Comparison of ENCODE assay signal across 12 cellular contexts in the genomic region with DNA sequence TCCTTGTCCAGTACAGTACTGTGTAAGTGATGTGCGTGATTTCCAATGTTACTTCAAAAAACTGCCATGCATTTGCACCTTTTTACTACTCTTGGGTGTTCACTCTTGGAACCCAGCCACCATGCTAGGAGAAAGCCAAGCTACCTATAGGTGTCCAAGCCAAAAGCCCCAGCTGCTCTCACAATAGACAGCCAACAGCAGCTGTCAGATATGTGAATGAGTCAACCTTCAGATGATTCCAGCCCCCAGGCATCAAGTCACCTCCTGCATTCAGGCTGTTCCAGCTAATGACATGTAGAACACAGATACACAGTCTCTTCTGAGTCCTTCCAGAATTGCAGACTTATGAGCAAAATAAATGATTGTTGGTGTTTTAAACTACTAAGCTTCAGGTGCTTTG.
DNase-seq lines count a peak whose midpoint lies in the region; ATAC-seq lines count a peak whose summit lies in the region.
"Had no signal": no experiment of that assay in that cellular context is flagged by ENCODE, and none has a peak within 500 bp of the region (broad histone marks: within the 10 kb centered on the region; RNA-seq: fewer than 3 reads in every experiment).

No MANE protein-coding gene starts in this region.

- no peaks in the 10 kb centered on the region for H3K4me1 Mint-ChIP-seq in activated T-helper 17 cell treated with anti-CD3 and anti-CD28 coated beads, Interleukin-2, amount 50 U/mL, for 72 hours
- H3K4me1 Mint-ChIP-seq: CD4-positive, CD25-positive, alpha-beta regulatory T cell had no signal

- DNase-seq in EH (ENCODE audit: low read depth) (peak; percentile 57), NCI-H2029 treated with DMSO at 0.1 percent for 48 hours (lab: John Stamatoyannopoulos, UW) (peak; percentile 83), SW480 (ENCODE audit: low spot score) (peak; percentile 9), kidney tubule cell (ENCODE audit: low spot score) (peak; percentile 49), KBM-7 (no peak)
- DNase-seq in stimulated activated naive CD4-positive, alpha-beta T cell (lab: John Stamatoyannopoulos, UW): no peak
- DNase-seq: activated CD4-positive, alpha-beta T cell treated with anti-CD3 and anti-CD28 coated beads, Interleukin-2, amount 50 U/mL, for 4 hours; activated naive CD4-positive, alpha-beta T cell treated with anti-CD3 and anti-CD28 coated beads for 36 hours; CD4-positive, CD25-positive, alpha-beta regulatory T cell; kidney glomerular epithelial cell had no signal

- H3K27ac Mint-ChIP-seq in activated T-helper 17 cell treated with anti-CD3 and anti-CD28 coated beads, Interleukin-2, amount 50 U/mL, for 72 hours: no peak overlapping the region
- H3K27ac Mint-ChIP-seq: activated naive CD4-positive, alpha-beta T cell treated with anti-CD3 and anti-CD28 coated beads for 36 hours; CD4-positive, CD25-positive, alpha-beta regulatory T cell had no signal

- H3K27me3 Mint-ChIP-seq in activated T-helper 17 cell treated with anti-CD3 and anti-CD28 coated beads, Interleukin-2, amount 50 U/mL, for 72 hours: peaks cover 18% of the 10 kb centered on the region

- H3K4me3 Mint-ChIP-seq in activated T-helper 17 cell treated with anti-CD3 and anti-CD28 coated beads, Interleukin-2, amount 50 U/mL, for 72 hours: no peak overlapping the region
- H3K4me3 Mint-ChIP-seq: activated naive CD4-positive, alpha-beta T cell treated with anti-CD3 and anti-CD28 coated beads for 36 hours; CD4-positive, CD25-positive, alpha-beta regulatory T cell had no signal

- in situ Hi-C loops in KBM-7 (cut with MboI; ENCODE audit: low pct_unique_long_range_greater_than_20kb, low sequenced_read_pairs): no loop called here

- H3K36me3 Mint-ChIP-seq in activated T-helper 17 cell treated with anti-CD3 and anti-CD28 coated beads, Interleukin-2, amount 50 U/mL, for 72 hours (ENCODE audit: low read depth): no peaks in the 10 kb centered on the region
- H3K36me3 Mint-ChIP-seq: CD4-positive, CD25-positive, alpha-beta regulatory T cell had no signal

- H3K9me3 Mint-ChIP-seq in activated T-helper 17 cell treated with anti-CD3 and anti-CD28 coated beads, Interleukin-2, amount 50 U/mL, for 72 hours: no peaks in the 10 kb centered on the region
- H3K9me3 Mint-ChIP-seq: activated naive CD4-positive, alpha-beta T cell treated with anti-CD3 and anti-CD28 coated beads for 36 hours had no signal

- no peak for ATAC-seq in activated T-helper 17 cell treated with anti-CD3 and anti-CD28 coated beads, Interleukin-2, amount 50 U/mL, for 72 hours (replicated peaks)
- ATAC-seq in HG02852 (IDR thresholded peaks at IDR 0.05; ENCODE audit: unreplicated experiment): no peak

Comparison
In these comparisons a context has a peak if more than half of its experiments do, and no peak if none do; other contexts are left out.
1. DNase-seq: peak in EH (single experiment), NCI-H2029 treated with DMSO at 0.1 percent for 48 hours (single experiment), SW480 (single experiment) and kidney tubule cell (single experiment); none in KBM-7 (single experiment) and stimulated activated naive CD4-positive, alpha-beta T cell (0 of 6).